In genomic region chr6:156599977-156600647, GRCh38 we compare ENCODE assay signal across 18 cellular contexts.
A peak's percentile ranks its signal among the peaks of the same experiment; 100 is the strongest.
DNase-seq lines count a peak whose midpoint lies in the region; ATAC-seq and TF ChIP-seq lines count a peak whose summit lies in the region.
"Had no signal": no experiment of that assay in that cellular context is flagged by ENCODE, and none has a peak within 500 bp of the region (broad histone marks: within the 10 kb centered on the region; RNA-seq: fewer than 3 reads in every experiment).

No MANE protein-coding gene starts in this region.

- no peaks in the 10 kb centered on the region for H3K36me3 Mint-ChIP-seq in activated T-helper 2 cell treated with anti-CD3 and anti-CD28 coated beads, Interferon-gamma antibody, Interleukin-2, Interleukin-4, amounts not matched to agents 10 μg/mL and 5 μg/mL and 100 μg/mL, durations not matched to agents 14 hours and 24 hours and 36 hours (ENCODE audit: low read depth)
- H3K36me3 Mint-ChIP-seq: T-cell had no signal

- no peaks in the 10 kb centered on the region for H3K27me3 ChIP-seq in heart right ventricle
- no peaks in the 10 kb centered on the region for H3K27me3 ChIP-seq in parathyroid adenoma (ENCODE audit: control insufficient read depth, insufficient read depth, low read length)
- H3K27me3 ChIP-seq in thyroid gland: no peaks in the 10 kb centered on the region

- no peaks in the 10 kb centered on the region for H3K36me3 ChIP-seq in heart right ventricle
- H3K36me3 ChIP-seq in parathyroid adenoma (ENCODE audit: control insufficient read depth, insufficient read depth, low read length): no peaks in the 10 kb centered on the region
- H3K36me3 ChIP-seq in thyroid gland: no peaks in the 10 kb centered on the region

- TF ChIP-seq POLR2A in thyroid gland (IDR thresholded peaks at IDR 0.05): no peak

- no peaks in the 10 kb centered on the region for H3K27me3 Mint-ChIP-seq in activated T-helper 2 cell treated with anti-CD3 and anti-CD28 coated beads, Interferon-gamma antibody, Interleukin-2, Interleukin-4, amounts not matched to agents 10 μg/mL and 5 μg/mL and 100 μg/mL, durations not matched to agents 14 hours and 24 hours and 36 hours (ENCODE audit: low read depth)

- peak; percentile 15 for DNase-seq in astrocyte of the hippocampus (ENCODE audit: low read depth, low spot score)
- no peak for DNase-seq in heart right ventricle
- DNase-seq in thyroid gland: peak; percentile 29 to 42
- DNase-seq in NCI-H748 treated with DMSO at 0.1 percent for 48 hours (lab: John Stamatoyannopoulos, UW): no peak
- DNase-seq in activated T-helper 2 cell treated with anti-CD3 and anti-CD28 coated beads, Interferon-gamma antibody, Interleukin-2, Interleukin-4, amounts not matched to agents 10 μg/mL and 5 μg/mL and 100 μg/mL, durations not matched to agents 14 hours and 24 hours and 36 hours (ENCODE audit: low spot score): no peak
- no peak for DNase-seq in DMS 273 (lab: John Stamatoyannopoulos, UW; ENCODE audit: unreplicated experiment)
- DNase-seq: activated CD8-positive, alpha-beta memory T cell treated with anti-CD3 and anti-CD28 coated beads for 24 hours; foreskin melanocyte; KBM-7; NCI-H1048; NCI-H2171; NCI-H774; RPMI8226; T-cell had no signal

- intact Hi-C loops in heart right ventricle (cut with DNase I): loop anchor here in 1 of 10 donors (5.0 kb wide), 1 partner anchor 963 kb away; no protein-coding TSS in a partner anchor
- intact Hi-C loops in thyroid gland (cut with DNase I): no loop called here
- intact Hi-C loops in activated T-helper 2 cell treated with anti-CD3 and anti-CD28 coated beads, Interferon-gamma antibody, Interleukin-2, Interleukin-4, amounts not matched to agents 10 μg/mL and 5 μg/mL and 100 μg/mL, durations not matched to agents 14 hours and 24 hours and 36 hours (cut with micrococcal nuclease): no loop called here

- H3K79me2 ChIP-seq in parathyroid adenoma: no peaks in the 10 kb centered on the region

- peak overlapping the region; percentile 83 for H2AFZ ChIP-seq in parathyroid adenoma

- TF ChIP-seq CTCF in heart right ventricle (IDR thresholded peaks at IDR 0.05) (no peak), parathyroid adenoma (IDR thresholded peaks at IDR 0.05) (no peak), thyroid gland (IDR thresholded peaks at IDR 0.05) (no peak)

- peaks cover 0 to 5% (median 0%) of the 10 kb centered on the region in 9 donors for H3K4me1 ChIP-seq in heart right ventricle
- peaks cover 11% of the 10 kb centered on the region for H3K4me1 ChIP-seq in parathyroid adenoma
- peaks cover 8 to 14% of the 10 kb centered on the region in 2 donors for H3K4me1 ChIP-seq in thyroid gland

- H3K4me3 ChIP-seq in heart right ventricle: no peak overlapping the region
- no peak overlapping the region for H3K4me3 ChIP-seq in parathyroid adenoma (ENCODE audit: low read depth, low read length)
- H3K4me3 ChIP-seq in thyroid gland (replicated peaks in 1 of 3): no peak overlapping the region
- H3K4me3 ChIP-seq: skin epidermis had no signal

- H3K4me3 Mint-ChIP-seq in activated T-helper 2 cell treated with anti-CD3 and anti-CD28 coated beads, Interferon-gamma antibody, Interleukin-2, Interleukin-4, amounts not matched to agents 10 μg/mL and 5 μg/mL and 100 μg/mL, durations not matched to agents 14 hours and 24 hours and 36 hours (ENCODE audit: low read depth): no peak overlapping the region
- H3K4me3 Mint-ChIP-seq: activated T-helper 1 cell treated with anti-CD3 and anti-CD28 coated beads, Interleukin-12 subunit alpha, Interleukin-12 subunit beta, Interleukin-2, Interleukin-4 antibody, amounts not matched to agents 30 ng/mL and 10 ng/mL and 1 ng/mL, durations not matched to agents 14 hours and 24 hours and 36 hours; T-cell had no signal

- 68 to 74% methylated on average over 6 of the region's 6 CpGs for WGBS in heart right ventricle, 2 donors
- 77 to 78% methylated on average over 6 of the region's 6 CpGs for WGBS in thyroid gland, 2 donors

- peak overlapping the region in 8 of 10 donors; percentile 7 to 70 (median 36) for H3K27ac ChIP-seq in heart right ventricle
- peak overlapping the region; percentile 57 for H3K27ac ChIP-seq in parathyroid adenoma
- H3K27ac ChIP-seq in thyroid gland: peak overlapping the region; percentile 20 to 54 (median 25)

- H3K9me3 ChIP-seq in heart right ventricle: peaks cover 0 to 8% (median 0%) of the 10 kb centered on the region in 11 donors
- no peaks in the 10 kb centered on the region for H3K9me3 ChIP-seq in parathyroid adenoma (ENCODE audit: control insufficient read depth, low read length)
- H3K9me3 ChIP-seq in thyroid gland: no peaks in the 10 kb centered on the region

- no peak overlapping the region for H3K4me2 ChIP-seq in parathyroid adenoma (ENCODE audit: low read length)

- H3K9me3 Mint-ChIP-seq in activated T-helper 2 cell treated with anti-CD3 and anti-CD28 coated beads, Interferon-gamma antibody, Interleukin-2, Interleukin-4, amounts not matched to agents 10 μg/mL and 5 μg/mL and 100 μg/mL, durations not matched to agents 14 hours and 24 hours and 36 hours: no peaks in the 10 kb centered on the region
- H3K9me3 Mint-ChIP-seq: activated T-helper 1 cell treated with anti-CD3 and anti-CD28 coated beads, Interleukin-12 subunit alpha, Interleukin-12 subunit beta, Interleukin-2, Interleukin-4 antibody, amounts not matched to agents 30 ng/mL and 10 ng/mL and 1 ng/mL, durations not matched to agents 14 hours and 24 hours and 36 hours had no signal

- H3K9ac ChIP-seq in parathyroid adenoma: no peak overlapping the region

- H3K4me1 Mint-ChIP-seq in activated T-helper 2 cell treated with anti-CD3 and anti-CD28 coated beads, Interferon-gamma antibody, Interleukin-2, Interleukin-4, amounts not matched to agents 10 μg/mL and 5 μg/mL and 100 μg/mL, durations not matched to agents 14 hours and 24 hours and 36 hours (ENCODE audit: low read depth): no peaks in the 10 kb centered on the region
- H3K4me1 Mint-ChIP-seq: T-cell had no signal

- ATAC-seq in heart right ventricle: peak in 5 of 8 donors; percentile 53 to 96 (median 71)
- no peak for ATAC-seq in HG02588 (IDR thresholded peaks at IDR 0.05; ENCODE audit: unreplicated experiment)
- ATAC-seq: T-cell had no signal

- no peak overlapping the region for H3K27ac Mint-ChIP-seq in activated T-helper 2 cell treated with anti-CD3 and anti-CD28 coated beads, Interferon-gamma antibody, Interleukin-2, Interleukin-4, amounts not matched to agents 10 μg/mL and 5 μg/mL and 100 μg/mL, durations not matched to agents 14 hours and 24 hours and 36 hours
- H3K27ac Mint-ChIP-seq: activated T-helper 1 cell treated with anti-CD3 and anti-CD28 coated beads, Interleukin-12 subunit alpha, Interleukin-12 subunit beta, Interleukin-2, Interleukin-4 antibody, amounts not matched to agents 30 ng/mL and 10 ng/mL and 1 ng/mL, durations not matched to agents 14 hours and 24 hours and 36 hours; T-cell had no signal

Comparison
In these comparisons a context has a peak if more than half of its experiments do, and no peak if none do; other contexts are left out.
1. DNase-seq: peak in astrocyte of the hippocampus (single experiment) and thyroid gland (2 of 2); none in heart right ventricle (0 of 2), NCI-H748 treated with DMSO at 0.1 percent for 48 hours (single experiment), activated T-helper 2 cell treated with anti-CD3 and anti-CD28 coated beads, Interferon-gamma antibody, Interleukin-2, Interleukin-4, amounts not matched to agents 10 μg/mL and 5 μg/mL and 100 μg/mL, durations not matched to agents 14 hours and 24 hours and 36 hours (single experiment) and DMS 273 (single experiment).
2. Peak in every context shown above with its lines, with median percentiles within 50 percentile points of each other: H3K27ac ChIP-seq.